ENCODE assay signal across 8 cellular contexts in the genomic region with DNA sequence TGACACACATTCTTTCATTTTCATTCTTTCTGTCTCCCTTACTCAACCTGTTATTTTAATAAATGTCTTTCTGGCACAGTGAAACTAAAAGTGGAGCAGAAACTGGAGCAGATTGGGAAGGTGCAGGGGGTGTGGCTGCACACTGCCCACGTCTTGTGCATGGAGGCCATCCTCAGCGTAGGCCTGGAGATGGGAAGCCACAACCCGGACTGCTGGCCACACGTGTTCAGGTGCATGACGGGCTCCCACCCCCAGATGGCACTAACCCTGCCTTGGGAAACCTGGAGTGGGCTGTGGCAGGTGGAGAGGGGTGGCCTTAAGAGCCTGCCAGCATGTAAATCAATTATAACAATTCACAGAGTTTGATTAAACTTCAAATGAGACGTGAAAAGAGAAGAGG.
A peak's percentile ranks its signal among the peaks of the same experiment; 100 is the strongest.
DNase-seq lines count a peak whose midpoint lies in the region; ATAC-seq and TF ChIP-seq lines count a peak whose summit lies in the region.

No MANE protein-coding gene starts in this region.

- intact Hi-C loops in activated naive CD4-positive, alpha-beta T cell treated with anti-CD3 and anti-CD28 coated beads for 36 hours (cut with micrococcal nuclease): loop anchor here (2.0 to 5.0 kb wide), 2 partner anchors 113 to 218 kb away; no protein-coding TSS in a partner anchor

- no peak overlapping the region for H3K27ac Mint-ChIP-seq in activated naive CD4-positive, alpha-beta T cell treated with anti-CD3 and anti-CD28 coated beads for 36 hours
- H3K27ac Mint-ChIP-seq in endothelial cell (ENCODE audit: unreplicated experiment): no peak overlapping the region

- H3K27me3 Mint-ChIP-seq in activated naive CD4-positive, alpha-beta T cell treated with anti-CD3 and anti-CD28 coated beads for 36 hours (ENCODE audit: low read depth): no peaks in the 10 kb centered on the region
- H3K27me3 Mint-ChIP-seq in endothelial cell (ENCODE audit: unreplicated experiment): no peaks in the 10 kb centered on the region

- DNase-seq in activated naive CD4-positive, alpha-beta T cell treated with anti-CD3 and anti-CD28 coated beads for 36 hours: peak; percentile 24
- DNase-seq in activated naive CD4-positive, alpha-beta T cell treated with anti-CD3 and anti-CD28 coated beads, Interleukin-2, amount 50 U/mL, for 16 hours: no peak
- DNase-seq in NCI-H146 treated with DMSO at 0.1 percent for 48 hours (lab: John Stamatoyannopoulos, UW; ENCODE audit: unreplicated experiment): peak; percentile 16
- DNase-seq in endothelial cell (ENCODE audit: low spot score): peak; percentile 38
- DNase-seq in stimulated activated naive CD8-positive, alpha-beta T cell treated with anti-CD3 and anti-CD28 coated beads, Interleukin-15, Interleukin-2, amounts not matched to agents 100 U/mL and 50 U/mL, for 24 hours: peak; percentile 8
- no peak for DNase-seq in NCI-H2029 (lab: John Stamatoyannopoulos, UW)
- DNase-seq in SW 1271 (lab: John Stamatoyannopoulos, UW): no peak
- no peak for DNase-seq in activated effector memory CD4-positive, alpha-beta T cell treated with Interleukin-2 at 50 U/mL for 16 hours

- CTCF ChIA-PET in activated naive CD4-positive, alpha-beta T cell treated with anti-CD3 and anti-CD28 coated beads for 36 hours (lab: Charles Lee): interaction anchor here (0.6 to 5.2 kb wide), 5 partner anchors 173 to 1665 kb away, joined by 3 to 47 read pairs (median 5); no protein-coding TSS in a partner anchor

- H3K36me3 Mint-ChIP-seq in activated naive CD4-positive, alpha-beta T cell treated with anti-CD3 and anti-CD28 coated beads for 36 hours (ENCODE audit: low read depth): no peaks in the 10 kb centered on the region
- no peaks in the 10 kb centered on the region for H3K36me3 Mint-ChIP-seq in endothelial cell (ENCODE audit: low read depth, unreplicated experiment)

- H3K4me3 Mint-ChIP-seq in activated naive CD4-positive, alpha-beta T cell treated with anti-CD3 and anti-CD28 coated beads for 36 hours: no peak overlapping the region
- H3K4me3 Mint-ChIP-seq in endothelial cell (ENCODE audit: unreplicated experiment): no peak overlapping the region

- peak; percentile 51 for ATAC-seq in stimulated activated naive CD8-positive, alpha-beta T cell treated with anti-CD3 and anti-CD28 coated beads, Interleukin-15, Interleukin-2, amounts not matched to agents 100 U/mL and 50 U/mL, for 24 hours

- no peaks in the 10 kb centered on the region for H3K9me3 Mint-ChIP-seq in activated naive CD4-positive, alpha-beta T cell treated with anti-CD3 and anti-CD28 coated beads for 36 hours
- no peaks in the 10 kb centered on the region for H3K9me3 Mint-ChIP-seq in endothelial cell (ENCODE audit: unreplicated experiment)

- peaks cover 6% of the 10 kb centered on the region for H3K4me1 Mint-ChIP-seq in activated naive CD4-positive, alpha-beta T cell treated with anti-CD3 and anti-CD28 coated beads for 36 hours (ENCODE audit: low read depth)
- peaks cover 8% of the 10 kb centered on the region for H3K4me1 Mint-ChIP-seq in endothelial cell (ENCODE audit: unreplicated experiment)

- no peak for TF ChIP-seq CTCF in endothelial cell (IDR thresholded peaks at IDR 0.05; ENCODE audit: unreplicated experiment)

Comparison
In these comparisons a context has a peak if more than half of its experiments do, and no peak if none do; other contexts are left out.
1. DNase-seq: peak in activated naive CD4-positive, alpha-beta T cell treated with anti-CD3 and anti-CD28 coated beads for 36 hours (single experiment), NCI-H146 treated with DMSO at 0.1 percent for 48 hours (single experiment), endothelial cell (single experiment) and stimulated activated naive CD8-positive, alpha-beta T cell treated with anti-CD3 and anti-CD28 coated beads, Interleukin-15, Interleukin-2, amounts not matched to agents 100 U/mL and 50 U/mL, for 24 hours (single experiment); none in activated naive CD4-positive, alpha-beta T cell treated with anti-CD3 and anti-CD28 coated beads, Interleukin-2, amount 50 U/mL, for 16 hours (single experiment), NCI-H2029 (single experiment), SW 1271 (0 of 2) and activated effector memory CD4-positive, alpha-beta T cell treated with Interleukin-2 at 50 U/mL for 16 hours (single experiment).